9 cellular contexts compared by ENCODE assay signal in genomic region chr14:65471038-65471878, GRCh38. TPM values are rescaled to one million over a fixed set of nuclear protein-coding genes. Genes with fewer than 3 reads are reported as not detected.
A peak's percentile ranks its signal among the peaks of the same experiment; 100 is the strongest.
DNase-seq lines count a peak whose midpoint lies in the region; ATAC-seq and TF ChIP-seq lines count a peak whose summit lies in the region.
"Had no signal": no experiment of that assay in that cellular context is flagged by ENCODE, and none has a peak within 500 bp of the region (broad histone marks: within the 10 kb centered on the region; RNA-seq: fewer than 3 reads in every experiment).

No MANE protein-coding gene starts in this region.

- no peaks in the 10 kb centered on the region for H3K27me3 Mint-ChIP-seq in activated naive CD4-positive, alpha-beta T cell treated with anti-CD3 and anti-CD28 coated beads for 36 hours (ENCODE audit: low read depth)

- H3K36me3 ChIP-seq in subcutaneous abdominal adipose tissue (ENCODE audit: control insufficient read depth in 5 of 5, insufficient read depth in 5 of 5, low read length in 5 of 5) (no peaks in the 10 kb centered on the region), thyroid gland (no peaks in the 10 kb centered on the region)

- H3K36me3 Mint-ChIP-seq in activated naive CD4-positive, alpha-beta T cell treated with anti-CD3 and anti-CD28 coated beads, Interleukin-2, amount 50 U/mL, for 72 hours = peaks cover 14 to 23% of the 10 kb centered on the region in 2 donors
- peaks cover 13% of the 10 kb centered on the region for H3K36me3 Mint-ChIP-seq in activated naive CD4-positive, alpha-beta T cell treated with anti-CD3 and anti-CD28 coated beads for 36 hours (ENCODE audit: low read depth)

- peak overlapping the region in 1 of 5 donors; percentile 41 for H3K9ac ChIP-seq in subcutaneous abdominal adipose tissue (ENCODE audit: low read length in 5 of 5)

- H3K27ac Mint-ChIP-seq in activated naive CD4-positive, alpha-beta T cell treated with anti-CD3 and anti-CD28 coated beads, Interleukin-2, amount 50 U/mL, for 72 hours = no peak overlapping the region
- H3K27ac Mint-ChIP-seq in activated naive CD4-positive, alpha-beta T cell treated with anti-CD3 and anti-CD28 coated beads for 36 hours = no peak overlapping the region

- H3K4me1 Mint-ChIP-seq in activated naive CD4-positive, alpha-beta T cell treated with anti-CD3 and anti-CD28 coated beads for 36 hours (ENCODE audit: low read depth) = peaks cover 25% of the 10 kb centered on the region

- intact Hi-C loops in activated naive CD4-positive, alpha-beta T cell treated with anti-CD3 and anti-CD28 coated beads for 36 hours (cut with micrococcal nuclease) = no loop called here
- intact Hi-C loops in thyroid gland (cut with DNase I) = no loop called here

- no peak overlapping the region for H3K4me3 Mint-ChIP-seq in activated naive CD4-positive, alpha-beta T cell treated with anti-CD3 and anti-CD28 coated beads for 36 hours

- H3K4me3 ChIP-seq in subcutaneous abdominal adipose tissue (ENCODE audit: low read depth in 1 of 5, low read length in 5 of 5) = no peak overlapping the region
- no peak overlapping the region for H3K4me3 ChIP-seq in thyroid gland (replicated peaks in 1 of 3)

- H3K27me3 ChIP-seq in subcutaneous abdominal adipose tissue (ENCODE audit: control insufficient read depth in 5 of 5, insufficient read depth in 4 of 5, low read length in 5 of 5) = no peaks in the 10 kb centered on the region
- H3K27me3 ChIP-seq in thyroid gland = no peaks in the 10 kb centered on the region

- TF ChIP-seq CTCF in thyroid gland (IDR thresholded peaks at IDR 0.05) = no peak

- no peak for TF ChIP-seq POLR2A in thyroid gland (IDR thresholded peaks at IDR 0.05)

- H3K27ac ChIP-seq in subcutaneous abdominal adipose tissue (ENCODE audit: low read depth, low read length) (peak overlapping the region; percentile 73), thyroid gland (peak overlapping the region in 1 of 3 donors; percentile 21)

- no peaks in the 10 kb centered on the region for H3K9me3 Mint-ChIP-seq in activated naive CD4-positive, alpha-beta T cell treated with anti-CD3 and anti-CD28 coated beads, Interleukin-2, amount 50 U/mL, for 72 hours
- no peaks in the 10 kb centered on the region for H3K9me3 Mint-ChIP-seq in activated naive CD4-positive, alpha-beta T cell treated with anti-CD3 and anti-CD28 coated beads for 36 hours

- no peak for DNase-seq in activated naive CD4-positive, alpha-beta T cell treated with anti-CD3 and anti-CD28 coated beads, Interleukin-2, amount 50 U/mL, for 72 hours (ENCODE audit: low spot score in 2 of 2)
- DNase-seq in activated naive CD4-positive, alpha-beta T cell treated with anti-CD3 and anti-CD28 coated beads for 36 hours = no peak
- DNase-seq in SK-N-DZ (ENCODE audit: low spot score) (peak; percentile 6), SIG-M5 (lab: John Stamatoyannopoulos, UW) (no peak), thyroid gland (no peak)
- DNase-seq: stimulated activated CD4-positive, alpha-beta T cell treated with anti-CD3 and anti-CD28 coated beads, Interleukin-15, amount 100 ng/mL, for 24 hours had no signal

- H3K4me1 ChIP-seq in subcutaneous abdominal adipose tissue (ENCODE audit: control insufficient read depth in 5 of 5, insufficient read depth in 5 of 5, low read length in 5 of 5) (peaks cover 0 to 24% (median 19%) of the 10 kb centered on the region in 5 donors), thyroid gland (peaks cover 0 to 7% of the 10 kb centered on the region in 2 donors)

- peak; percentile 31 to 93 for ATAC-seq in activated naive CD4-positive, alpha-beta T cell treated with anti-CD3 and anti-CD28 coated beads, Interleukin-2, amount 50 U/mL, for 72 hours
- ATAC-seq in HG02870 (IDR thresholded peaks at IDR 0.05; ENCODE audit: unreplicated experiment) (peak; percentile 81), esophagus mucosa (no peak)

- WGBS in thyroid gland, 2 donors = 67 to 80% methylated on average over 5 of the region's 5 CpGs

- no peaks in the 10 kb centered on the region for H3K9me3 ChIP-seq in subcutaneous abdominal adipose tissue (ENCODE audit: control insufficient read depth in 5 of 5, low read length in 5 of 5)
- no peaks in the 10 kb centered on the region for H3K9me3 ChIP-seq in thyroid gland

- CTCF ChIA-PET in activated naive CD4-positive, alpha-beta T cell treated with anti-CD3 and anti-CD28 coated beads for 36 hours (lab: Charles Lee) = interaction anchor here (1.4 kb wide), 1 partner anchor 14 kb away, joined by 3 read pairs; no protein-coding TSS in a partner anchor

RNA-seq across cellular contexts. Expression of gene FUT8, which starts 58.7 kb away (rescaled TPM):
- 10 to 100 TPM; 56.6 to 98.8 TPM for total RNA-seq in activated naive CD4-positive, alpha-beta T cell treated with anti-CD3 and anti-CD28 coated beads, Interleukin-2, amount 50 U/mL, for 72 hours
- 10 to 100 TPM; 34.6 to 38.7 TPM for total RNA-seq in activated naive CD4-positive, alpha-beta T cell treated with anti-CD3 and anti-CD28 coated beads for 36 hours
- polyA plus RNA-seq in SK-N-DZ (2014; cell fraction: cytosol; rRNA removed) = 33.0 and 36.5 TPM in 2 replicates
- polyA plus RNA-seq in SK-N-DZ (2014; cell fraction: nucleus; rRNA removed) = 11.0 and 16.6 TPM in 2 replicates
- 10 to 100 TPM; 29.2 to 55.5 (median 41.1) TPM for total RNA-seq in thyroid gland
- 10.1 TPM for total RNA-seq in esophagus mucosa
